Comparison of ENCODE assay signal across 9 cellular contexts in the genomic region with DNA sequence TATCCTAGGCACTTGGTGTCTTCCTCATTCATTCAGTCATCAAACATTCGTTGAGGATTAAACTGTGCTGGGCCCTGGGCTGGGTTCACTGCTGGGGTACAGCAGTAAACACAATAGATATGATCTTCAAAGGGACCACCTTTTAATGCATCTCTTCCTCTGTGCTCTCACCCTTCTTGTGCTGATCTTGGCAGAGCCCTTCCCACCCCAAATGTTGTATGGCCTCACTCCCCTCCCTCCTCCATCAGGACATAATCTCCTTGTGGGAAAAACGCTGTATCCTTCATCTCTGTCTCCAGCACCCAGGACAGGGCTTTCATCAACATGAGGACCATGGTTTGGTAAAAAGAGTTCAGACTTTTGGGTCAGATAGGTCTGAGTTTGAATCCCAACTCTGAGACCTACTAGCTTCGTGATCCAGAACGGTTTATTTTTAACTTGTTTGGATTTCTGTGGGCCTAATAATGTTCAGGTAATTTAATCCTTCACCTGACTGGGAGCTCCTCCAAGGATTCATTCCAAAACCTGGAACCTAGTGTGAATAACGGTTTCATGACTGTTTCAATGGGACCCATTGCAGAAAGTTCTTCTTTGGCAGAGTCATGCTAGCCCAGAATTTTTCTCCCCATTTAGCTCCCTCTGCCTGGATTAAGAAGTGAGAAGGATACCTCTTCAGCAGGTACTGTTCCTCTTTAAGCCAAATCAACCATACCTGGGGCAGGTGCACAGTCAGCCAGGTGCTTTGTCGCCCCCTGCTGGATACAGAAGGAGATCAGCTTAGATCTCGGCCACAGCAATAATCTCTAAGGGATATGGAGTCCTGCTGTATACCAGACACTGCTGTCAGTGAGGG. TPM values are rescaled to one million over a fixed set of nuclear protein-coding genes. Genes with fewer than 3 reads are reported as not detected.
A peak's percentile ranks its signal among the peaks of the same experiment; 100 is the strongest.
DNase-seq lines count a peak whose midpoint lies in the region; ATAC-seq and TF ChIP-seq lines count a peak whose summit lies in the region.
"Had no signal": no experiment of that assay in that cellular context is flagged by ENCODE, and none has a peak within 500 bp of the region (broad histone marks: within the 10 kb centered on the region; RNA-seq: fewer than 3 reads in every experiment).

No MANE protein-coding gene starts in this region.

- peak; percentile 17 for DNase-seq in Caki2 (ENCODE audit: low read depth)
- peak; percentile 36 for DNase-seq in NCI-H510A (lab: John Stamatoyannopoulos, UW)
- DNase-seq in activated T-cell treated with anti-CD3 and anti-CD28 coated beads for 24 hours (ENCODE audit: low read depth) = peak; percentile 48
- DNase-seq in fibroblast of mammary gland (ENCODE audit: low read depth) = peak; percentile 6
- DNase-seq in stimulated activated CD4-positive, alpha-beta T cell treated with anti-CD3 and anti-CD28 coated beads, Interleukin-1b, Interleukin-23, amount 100 ng/mL, for 4 hours (ENCODE audit: low read depth in 2 of 2) = peak; percentile 44 to 73
- no peak for DNase-seq in SKM-1 (lab: John Stamatoyannopoulos, UW; ENCODE audit: unreplicated experiment)

- peak; percentile 48 for TF ChIP-seq CTCF in fibroblast of mammary gland (conservative IDR thresholded peaks at IDR 0.05; ENCODE audit: control insufficient read depth, insufficient read depth, low read depth, low read length)

- H3K4me3 ChIP-seq in fibroblast of mammary gland (ENCODE audit: control insufficient read depth, low read depth, low read length) = no peak overlapping the region
- H3K4me3 ChIP-seq: SJSA1 had no signal

- peak; percentile 60 for ATAC-seq in GM19395 (IDR thresholded peaks at IDR 0.05; ENCODE audit: unreplicated experiment)
- ATAC-seq in HG03196 (IDR thresholded peaks at IDR 0.05; ENCODE audit: unreplicated experiment) = no peak

- in situ Hi-C loops in Caki2 (cut with HindIII; ENCODE audit: low pct_unique_long_range_greater_than_20kb, low sequenced_read_pairs) = no loop called here

RNA-seq across cellular contexts. Expression of a gene that starts 5.2 kb away (rescaled TPM):
- 0.03 and 0.17 TPM in 2 replicates for total RNA-seq in Caki2 (2014; rRNA removed; shearing (Covaris generic); ENCODE audit: low replicate concordance)
- total RNA-seq: SJSA1 had no signal
